ENCODE assay signal across 22 cellular contexts in the genomic region with DNA sequence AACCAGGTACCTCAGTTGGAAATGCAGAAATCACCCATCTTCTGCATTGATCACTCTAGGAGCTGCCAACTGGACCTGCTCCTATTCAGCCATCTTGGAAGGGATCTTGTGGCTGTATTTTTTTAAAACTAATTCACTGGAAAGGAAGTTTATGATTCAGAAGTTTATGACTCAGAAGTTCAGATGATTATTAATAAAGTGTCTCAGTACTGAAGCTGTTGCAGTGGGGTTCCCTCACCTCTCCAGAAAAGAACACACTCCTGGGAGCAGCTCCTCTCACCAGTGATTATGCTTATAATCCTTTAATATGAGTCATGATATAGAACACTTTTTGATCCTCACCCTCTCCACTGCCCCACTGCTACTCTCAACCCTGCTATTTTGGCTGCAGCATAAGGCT.
"Had no signal": no experiment of that assay in that cellular context is flagged by ENCODE, and none has a peak within 500 bp of the region (broad histone marks: within the 10 kb centered on the region; RNA-seq: fewer than 3 reads in every experiment).

No MANE protein-coding gene starts in this region.

- H3K27ac ChIP-seq: colonic mucosa, gastroesophageal sphincter, left ventricle myocardium inferior, lower lobe of right lung, neural progenitor cell, ovary, right atrium auricular region, sigmoid colon had no signal

- H3K36me3 ChIP-seq: colonic mucosa, gastroesophageal sphincter, left ventricle myocardium inferior, lower lobe of right lung, neural progenitor cell, ovary, right atrium auricular region, sigmoid colon had no signal

- H3K4me2 ChIP-seq: neural progenitor cell had no signal

- H3K36me3 Mint-ChIP-seq: memory B cell, mesothelial cell of epicardium, neural progenitor cell, type B pancreatic cell had no signal

- H3K4me3 ChIP-seq: colonic mucosa, gastroesophageal sphincter, left ventricle myocardium inferior, lower lobe of right lung, neural progenitor cell, ovary, right atrium auricular region, sigmoid colon had no signal

- H3K4me3 Mint-ChIP-seq: endodermal cell; memory B cell; mesothelial cell of epicardium; natural killer cell treated with Interleukin-12 subunit alpha and Interleukin-12 subunit beta and Interleukin-15 and Interleukin-18, amount 100 ng/mL, for 72 hours; neural progenitor cell; type B pancreatic cell had no signal

- H3K27ac Mint-ChIP-seq: endodermal cell; memory B cell; mesothelial cell of epicardium; natural killer cell treated with Interleukin-12 subunit alpha and Interleukin-12 subunit beta and Interleukin-15 and Interleukin-18, amount 100 ng/mL, for 72 hours; neural progenitor cell; type B pancreatic cell had no signal

- H3K27me3 Mint-ChIP-seq: natural killer cell treated with Interleukin-12 subunit alpha and Interleukin-12 subunit beta and Interleukin-15 and Interleukin-18, amount 100 ng/mL, for 72 hours had no signal

- H2AFZ ChIP-seq: neural progenitor cell had no signal

- FAIRE-seq: endothelial cell of umbilical vein, small intestine, urothelium cell line had no signal

- H3K9me3 Mint-ChIP-seq: neural progenitor cell had no signal

- H3K4me1 ChIP-seq: colonic mucosa, gastroesophageal sphincter, left ventricle myocardium inferior, lower lobe of right lung, neural progenitor cell, right atrium auricular region, sigmoid colon had no signal

- H3K4me1 Mint-ChIP-seq: endodermal cell, memory B cell, neural progenitor cell had no signal

- H3K9ac ChIP-seq: neural progenitor cell had no signal

- ATAC-seq: gastroesophageal sphincter; left cardiac atrium; lower lobe of right lung; natural killer cell treated with Interleukin-12 subunit alpha and Interleukin-12 subunit beta and Interleukin-15 and Interleukin-18, amount 100 ng/mL, for 72 hours had no signal

- H3K27me3 ChIP-seq: colonic mucosa, gastroesophageal sphincter, neural progenitor cell, ovary, right atrium auricular region, sigmoid colon had no signal

- DNase-seq: colonic mucosa; effector CD4-positive, alpha-beta T cell; endodermal cell; hippocampal formation; islet precursor cell; left cardiac atrium; left ventricle myocardium inferior; lower lobe of right lung; ovary; sigmoid colon; small intestine; stimulated activated CD4-positive, alpha-beta T cell treated with anti-CD3 and anti-CD28 coated beads, Interleukin-2, amount 100 ng/mL, for 48 hours; stimulated activated naive CD4-positive, alpha-beta T cell treated with Interleukin-2 at 50 U/mL for 16 hours had no signal

- H3K9me3 ChIP-seq: colonic mucosa, gastroesophageal sphincter, lower lobe of right lung, ovary, right atrium auricular region had no signal
